Comparison of ENCODE assay signal across 1 cellular context in genomic region chr14:51870620-51871019, GRCh38.
TF ChIP-seq lines count a peak whose summit lies in the region.

No MANE protein-coding gene starts in this region.

TF ChIP-seq in GM12878, 131 proteins besides CTCF, POLR2A, EP300 and RAD21 (continued from another document):
- TF ChIP-seq, protein P1, sequence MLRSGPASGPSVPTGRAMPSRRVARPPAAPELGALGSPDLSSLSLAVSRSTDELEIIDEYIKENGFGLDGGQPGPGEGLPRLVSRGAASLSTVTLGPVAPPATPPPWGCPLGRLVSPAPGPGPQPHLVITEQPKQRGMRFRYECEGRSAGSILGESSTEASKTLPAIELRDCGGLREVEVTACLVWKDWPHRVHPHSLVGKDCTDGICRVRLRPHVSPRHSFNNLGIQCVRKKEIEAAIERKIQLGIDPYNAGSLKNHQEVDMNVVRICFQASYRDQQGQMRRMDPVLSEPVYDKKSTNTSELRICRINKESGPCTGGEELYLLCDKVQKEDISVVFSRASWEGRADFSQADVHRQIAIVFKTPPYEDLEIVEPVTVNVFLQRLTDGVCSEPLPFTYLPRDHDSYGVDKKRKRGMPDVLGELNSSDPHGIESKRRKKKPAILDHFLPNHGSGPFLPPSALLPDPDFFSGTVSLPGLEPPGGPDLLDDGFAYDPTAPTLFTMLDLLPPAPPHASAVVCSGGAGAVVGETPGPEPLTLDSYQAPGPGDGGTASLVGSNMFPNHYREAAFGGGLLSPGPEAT (IDR thresholded peaks at IDR 0.05; ENCODE audit: low read depth) = no peak
- TF ChIP-seq CHD1 (IDR thresholded peaks at IDR 0.05; ENCODE audit: low read depth, low read length) (no peak), TCF7 (IDR thresholded peaks at IDR 0.05; ENCODE audit: borderline replicate concordance) (no peak), ZNF274 (IDR thresholded peaks at IDR 0.05; ENCODE audit: insufficient read depth, insufficient read length) (no peak), MEF2A (IDR thresholded peaks at IDR 0.05; ENCODE audit: insufficient read depth, low read depth, low read length) (no peak), ZBTB4 (CRISPR knock-in tag; IDR thresholded peaks at IDR 0.05) (no peak), KLF5 (IDR thresholded peaks at IDR 0.05; ENCODE audit: partially characterized antibody) (no peak), BCL11A (IDR thresholded peaks at IDR 0.05; ENCODE audit: low read depth, low read length) (no peak), HCFC1 (IDR thresholded peaks at IDR 0.05; ENCODE audit: low read length) (no peak), IRF4 (IDR thresholded peaks at IDR 0.05; ENCODE audit: low read depth, low read length) (no peak), IKZF2 (IDR thresholded peaks at IDR 0.05) (no peak), TCF3 (IDR thresholded peaks at IDR 0.05; ENCODE audit: borderline replicate concordance, insufficient read depth, low read depth, low read length) (no peak), CBFB (IDR thresholded peaks at IDR 0.05; ENCODE audit: low read depth) (no peak)
- TF ChIP-seq, protein P2, sequence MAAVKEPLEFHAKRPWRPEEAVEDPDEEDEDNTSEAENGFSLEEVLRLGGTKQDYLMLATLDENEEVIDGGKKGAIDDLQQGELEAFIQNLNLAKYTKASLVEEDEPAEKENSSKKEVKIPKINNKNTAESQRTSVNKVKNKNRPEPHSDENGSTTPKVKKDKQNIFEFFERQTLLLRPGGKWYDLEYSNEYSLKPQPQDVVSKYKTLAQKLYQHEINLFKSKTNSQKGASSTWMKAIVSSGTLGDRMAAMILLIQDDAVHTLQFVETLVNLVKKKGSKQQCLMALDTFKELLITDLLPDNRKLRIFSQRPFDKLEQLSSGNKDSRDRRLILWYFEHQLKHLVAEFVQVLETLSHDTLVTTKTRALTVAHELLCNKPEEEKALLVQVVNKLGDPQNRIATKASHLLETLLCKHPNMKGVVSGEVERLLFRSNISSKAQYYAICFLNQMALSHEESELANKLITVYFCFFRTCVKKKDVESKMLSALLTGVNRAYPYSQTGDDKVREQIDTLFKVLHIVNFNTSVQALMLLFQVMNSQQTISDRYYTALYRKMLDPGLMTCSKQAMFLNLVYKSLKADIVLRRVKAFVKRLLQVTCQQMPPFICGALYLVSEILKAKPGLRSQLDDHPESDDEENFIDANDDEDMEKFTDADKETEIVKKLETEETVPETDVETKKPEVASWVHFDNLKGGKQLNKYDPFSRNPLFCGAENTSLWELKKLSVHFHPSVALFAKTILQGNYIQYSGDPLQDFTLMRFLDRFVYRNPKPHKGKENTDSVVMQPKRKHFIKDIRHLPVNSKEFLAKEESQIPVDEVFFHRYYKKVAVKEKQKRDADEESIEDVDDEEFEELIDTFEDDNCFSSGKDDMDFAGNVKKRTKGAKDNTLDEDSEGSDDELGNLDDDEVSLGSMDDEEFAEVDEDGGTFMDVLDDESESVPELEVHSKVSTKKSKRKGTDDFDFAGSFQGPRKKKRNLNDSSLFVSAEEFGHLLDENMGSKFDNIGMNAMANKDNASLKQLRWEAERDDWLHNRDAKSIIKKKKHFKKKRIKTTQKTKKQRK (IDR thresholded peaks at IDR 0.05; ENCODE audit: low read depth, low read length) = no peak
- TF ChIP-seq, protein P3, sequence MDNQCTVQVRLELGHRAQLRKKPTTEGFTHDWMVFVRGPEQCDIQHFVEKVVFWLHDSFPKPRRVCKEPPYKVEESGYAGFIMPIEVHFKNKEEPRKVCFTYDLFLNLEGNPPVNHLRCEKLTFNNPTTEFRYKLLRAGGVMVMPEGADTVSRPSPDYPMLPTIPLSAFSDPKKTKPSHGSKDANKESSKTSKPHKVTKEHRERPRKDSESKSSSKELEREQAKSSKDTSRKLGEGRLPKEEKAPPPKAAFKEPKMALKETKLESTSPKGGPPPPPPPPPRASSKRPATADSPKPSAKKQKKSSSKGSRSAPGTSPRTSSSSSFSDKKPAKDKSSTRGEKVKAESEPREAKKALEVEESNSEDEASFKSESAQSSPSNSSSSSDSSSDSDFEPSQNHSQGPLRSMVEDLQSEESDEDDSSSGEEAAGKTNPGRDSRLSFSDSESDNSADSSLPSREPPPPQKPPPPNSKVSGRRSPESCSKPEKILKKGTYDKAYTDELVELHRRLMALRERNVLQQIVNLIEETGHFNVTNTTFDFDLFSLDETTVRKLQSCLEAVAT (IDR thresholded peaks at IDR 0.05) = no peak
